In the genomic region with DNA sequence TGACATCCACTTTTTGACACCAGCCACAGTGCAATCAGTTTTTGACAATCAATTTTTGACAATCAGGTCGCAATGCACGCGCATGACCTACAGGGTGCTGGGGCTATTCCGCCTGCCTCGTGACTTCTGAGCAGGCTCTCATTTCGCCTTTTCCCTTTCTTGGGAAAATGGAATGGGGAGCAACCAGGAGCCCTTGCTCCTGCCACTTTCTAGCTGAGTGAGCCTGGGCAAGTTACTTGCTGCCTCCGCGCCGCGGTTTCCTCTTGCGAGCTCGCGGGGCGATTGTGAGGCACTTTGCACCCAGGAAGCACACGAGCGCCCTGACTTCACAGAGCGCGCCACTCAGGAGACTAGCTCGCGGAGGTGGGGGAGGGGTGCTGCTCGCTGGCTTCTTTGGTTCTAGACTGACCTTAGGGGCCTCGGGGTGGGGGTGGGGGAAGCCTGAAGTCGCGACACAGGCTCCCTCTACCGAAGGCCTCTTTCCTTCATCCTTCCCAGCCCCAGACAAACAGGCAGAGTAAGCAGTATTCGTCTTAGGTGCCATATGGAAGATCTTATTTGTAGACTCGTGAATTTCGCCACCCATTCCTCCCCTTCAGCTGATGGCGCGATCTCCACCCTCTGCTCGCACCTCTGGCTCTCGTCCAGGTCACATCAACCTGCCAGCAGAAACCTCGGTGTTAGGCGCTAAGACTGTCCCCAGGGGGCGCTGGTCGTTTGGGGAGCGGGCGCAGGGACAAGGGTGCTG, we compare ENCODE assay signal across 8 cellular contexts. TPM values are rescaled to one million over a fixed set of nuclear protein-coding genes. Genes with fewer than 3 reads are reported as not detected.
DNase-seq lines count a peak whose midpoint lies in the region; ATAC-seq, FAIRE-seq and TF ChIP-seq lines count a peak whose summit lies in the region.

No MANE protein-coding gene starts in this region.

- H3K27me3 Mint-ChIP-seq in nephron progenitor cell (ENCODE audit: low read depth, poor library complexity) = peaks cover 17% of the 10 kb centered on the region

- H3K4me1 ChIP-seq in RWPE2 (ENCODE audit: insufficient read depth, poor library complexity, severe bottlenecking) = no peaks in the 10 kb centered on the region

- peak; percentile 87 for FAIRE-seq in GM19239 (lab: Jason Lieb, UNC)

- no peaks in the 10 kb centered on the region for H3K9me3 Mint-ChIP-seq in nephron progenitor cell

- H3K36me3 ChIP-seq in RWPE2 (ENCODE audit: low read depth) = peaks cover 6% of the 10 kb centered on the region

- H3K27ac ChIP-seq in RWPE2 (ENCODE audit: poor library complexity, severe bottlenecking) = no peak overlapping the region

- no peaks in the 10 kb centered on the region for H3K9me3 ChIP-seq in RWPE2 (ENCODE audit: severe bottlenecking)

- no peak overlapping the region for H3K27ac Mint-ChIP-seq in nephron progenitor cell

- H3K4me3 Mint-ChIP-seq in nephron progenitor cell = peak overlapping the region; percentile 82

- peaks cover 33% of the 10 kb centered on the region for H3K4me1 Mint-ChIP-seq in nephron progenitor cell

- peaks cover 6% of the 10 kb centered on the region for H3K36me3 Mint-ChIP-seq in nephron progenitor cell (ENCODE audit: low read depth)

- DNase-seq in AG09309 (ENCODE audit: low read depth) = no peak
- peak; percentile 61 for DNase-seq in GM19239 (ENCODE audit: insufficient read length, low spot score)
- DNase-seq in Jurkat, Clone E6-1 (ENCODE audit: low read depth, low spot score) = peak; percentile 77
- peak; percentile 96 for DNase-seq in RWPE2 (ENCODE audit: low spot score)
- DNase-seq in activated gamma-delta T cell (lab: John Stamatoyannopoulos, UW) = peak; percentile 60
- peak; percentile 86 for DNase-seq in fibroblast of villous mesenchyme (ENCODE audit: low read depth)
- DNase-seq in nephron progenitor cell = peak; percentile 87
- peak; percentile 95 for DNase-seq in stimulated activated naive CD8-positive, alpha-beta T cell treated with anti-CD3 and anti-CD28 coated beads, Interleukin-15, Interleukin-2, amounts not matched to agents 100 U/mL and 50 U/mL, for 24 hours

- ATAC-seq in RWPE2 (ENCODE audit: low read depth) = peak; percentile 79
- ATAC-seq in stimulated activated naive CD8-positive, alpha-beta T cell treated with anti-CD3 and anti-CD28 coated beads, Interleukin-15, Interleukin-2, amounts not matched to agents 100 U/mL and 50 U/mL, for 24 hours = peak; percentile 96

- H3K27me3 ChIP-seq in RWPE2 (ENCODE audit: insufficient read depth, poor library complexity, severe bottlenecking) = no peaks in the 10 kb centered on the region

- H3K4me3 ChIP-seq in AG09309 (ENCODE audit: control insufficient read depth, low read depth, low read length) = peak overlapping the region; percentile 45
- peak overlapping the region; percentile 53 for H3K4me3 ChIP-seq in Jurkat, Clone E6-1 (ENCODE audit: low read length)
- peak overlapping the region; percentile 11 for H3K4me3 ChIP-seq in RWPE2 (ENCODE audit: severe bottlenecking)
- peak overlapping the region; percentile 56 for H3K4me3 ChIP-seq in fibroblast of villous mesenchyme (ENCODE audit: low read depth, low read length)

- peak; percentile 96 for TF ChIP-seq CTCF in AG09309 (IDR thresholded peaks at IDR 0.05; ENCODE audit: control insufficient read depth, insufficient read depth, low read depth, low read length, missing control alignments)
- TF ChIP-seq CTCF in RWPE2 (IDR thresholded peaks at IDR 0.05; ENCODE audit: poor library complexity, severe bottlenecking) = peak; percentile 100
- peak; percentile 95 for TF ChIP-seq CTCF in fibroblast of villous mesenchyme (IDR thresholded peaks at IDR 0.05; ENCODE audit: insufficient read depth, low read depth, low read length)
- TF ChIP-seq CTCF in nephron progenitor cell (IDR thresholded peaks at IDR 0.05) = peak; percentile 76

RNA-seq across cellular contexts. Expression of a gene that starts 4.6 kb away (rescaled TPM):
- not detected for polyA plus RNA-seq in Jurkat, Clone E6-1 (2012; ENCODE audit: insufficient read depth, insufficient read length)
- total RNA-seq in fibroblast of villous mesenchyme = not detected in 2 replicates

RNA-seq across cellular contexts. Expression of a gene that starts 10.6 kb away (rescaled TPM):
- 22.3 TPM for polyA plus RNA-seq in Jurkat, Clone E6-1 (2012; ENCODE audit: insufficient read depth, insufficient read length)
- total RNA-seq in fibroblast of villous mesenchyme = 19.0 and 25.9 TPM in 2 replicates

RNA-seq across cellular contexts. Expression of a gene that starts 25.3 kb away (rescaled TPM):
- polyA plus RNA-seq in Jurkat, Clone E6-1 (2012; ENCODE audit: insufficient read depth, insufficient read length) = 3.6 TPM
- total RNA-seq in fibroblast of villous mesenchyme = 129 and 178 TPM in 2 replicates

RNA-seq across cellular contexts. Expression of a gene that starts 34.6 kb away (rescaled TPM):
- 80.6 TPM for polyA plus RNA-seq in Jurkat, Clone E6-1 (2012; ENCODE audit: insufficient read depth, insufficient read length)
- 9.9 and 11.3 TPM in 2 replicates for total RNA-seq in fibroblast of villous mesenchyme

RNA-seq across cellular contexts. Expression of a gene that starts 42.4 kb away (rescaled TPM):
- polyA plus RNA-seq in Jurkat, Clone E6-1 (2012; ENCODE audit: insufficient read depth, insufficient read length) = 58.1 TPM
- total RNA-seq in fibroblast of villous mesenchyme = 27.7 and 28.1 TPM in 2 replicates
